Comparison of ENCODE assay signal across 12 cellular contexts in genomic region chr4:70948665-70949284, GRCh38. TPM values are rescaled to one million over a fixed set of nuclear protein-coding genes. Genes with fewer than 3 reads are reported as not detected.
DNase-seq lines count a peak whose midpoint lies in the region; ATAC-seq and TF ChIP-seq lines count a peak whose summit lies in the region.
"Had no signal": no experiment of that assay in that cellular context is flagged by ENCODE, and none has a peak within 500 bp of the region (broad histone marks: within the 10 kb centered on the region; RNA-seq: fewer than 3 reads in every experiment).

No MANE protein-coding gene starts in this region.

- CTCF ChIA-PET in Panc1 (lab: Charles Lee) = no interaction called here

- no peak overlapping the region for H4K12ac ChIP-seq in trophoblast cell (ENCODE audit: low read depth, low read length)

- H4K91ac ChIP-seq in trophoblast cell (ENCODE audit: low read depth, low read length) = no peak overlapping the region

- H3K23ac ChIP-seq in trophoblast cell (ENCODE audit: low read length) = no peak overlapping the region

- no peaks in the 10 kb centered on the region for H3K79me2 ChIP-seq in trophoblast cell (ENCODE audit: control insufficient read depth, insufficient read depth, low read length, poor library complexity)

- no peak overlapping the region for H3K14ac ChIP-seq in trophoblast cell (ENCODE audit: low read length)

- peak overlapping the region; percentile 2 for H3K9ac ChIP-seq in trophoblast cell (ENCODE audit: low read length)

- H3K4me1 ChIP-seq in Panc1 (ENCODE audit: control insufficient read depth, insufficient read depth, low read length) (no peaks in the 10 kb centered on the region), trophoblast cell (ENCODE audit: control insufficient read depth in 1 of 2, insufficient read depth in 2 of 2, low read length in 2 of 2) (no peaks in the 10 kb centered on the region)

- POLR2A ChIA-PET in Panc1 (lab: Charles Lee) = no interaction called here

- intact Hi-C loops in Panc1 (cut with micrococcal nuclease; ENCODE audit: unreplicated experiment) = no loop called here

- no peak overlapping the region for H3K4me2 ChIP-seq in trophoblast cell (ENCODE audit: low read length)

- no peaks in the 10 kb centered on the region for H3K36me3 ChIP-seq in Panc1 (ENCODE audit: control insufficient read depth, insufficient read depth, low read length)
- H3K36me3 ChIP-seq in trophoblast cell (ENCODE audit: control insufficient read depth in 1 of 2, insufficient read depth in 2 of 2, low read length in 2 of 2) = no peaks in the 10 kb centered on the region

- H3K9me3 ChIP-seq in Panc1 (ENCODE audit: control insufficient read depth, insufficient read depth, low read depth, low read length) = no peaks in the 10 kb centered on the region
- no peaks in the 10 kb centered on the region for H3K9me3 ChIP-seq in trophoblast cell (ENCODE audit: insufficient read depth, low read depth, low read length)

- H2AK5ac ChIP-seq in trophoblast cell (ENCODE audit: low read length) = no peak overlapping the region

- H2BK12ac ChIP-seq in trophoblast cell (ENCODE audit: low read length) = no peak overlapping the region

- H4K8ac ChIP-seq in trophoblast cell (ENCODE audit: low read depth, low read length) = no peak overlapping the region

- no peaks in the 10 kb centered on the region for H3K27me3 ChIP-seq in Panc1 (ENCODE audit: control insufficient read depth, insufficient read depth, low read length)
- H3K27me3 ChIP-seq in trophoblast cell (ENCODE audit: insufficient read depth, low read length) = no peaks in the 10 kb centered on the region

- no CpG with 5 or more reads among the region's 5 CpGs for WGBS in trophoblast cell (ENCODE audit: extremely low coverage, insufficient coverage, insufficient read length)

- no peak overlapping the region for H2BK120ac ChIP-seq in trophoblast cell (ENCODE audit: insufficient read depth, low read length, poor library complexity)

- H2BK5ac ChIP-seq in trophoblast cell (ENCODE audit: low read depth, low read length, poor library complexity) = no peak overlapping the region

- in situ Hi-C loops in Panc1 (cut with HindIII; ENCODE audit: low pct_unique_long_range_greater_than_20kb, low sequenced_read_pairs) = no loop called here

- no peaks in the 10 kb centered on the region for H3K79me1 ChIP-seq in trophoblast cell (ENCODE audit: low read length)

- peak overlapping the region; percentile 53 for H3K18ac ChIP-seq in trophoblast cell (ENCODE audit: low read length)

- no TSS peak for BruUV-seq in Panc1 (replicated peaks; lab: Mats Ljungman, UMichigan)

- peak overlapping the region; percentile 62 for H3K4ac ChIP-seq in trophoblast cell (ENCODE audit: low read depth, low read length)

- no peak overlapping the region for H2AFZ ChIP-seq in trophoblast cell (ENCODE audit: insufficient read depth, low read length, poor library complexity)

- H3K4me3 ChIP-seq in Panc1 (ENCODE audit: low read depth in 2 of 2, low read length in 2 of 2) (no peak overlapping the region), trophoblast cell (ENCODE audit: low read depth, low read length) (no peak overlapping the region)

- ATAC-seq in HG02588 (IDR thresholded peaks at IDR 0.05; ENCODE audit: unreplicated experiment) (peak; percentile 50), Panc1 (no peak), HG02763 (IDR thresholded peaks at IDR 0.05; ENCODE audit: unreplicated experiment) (no peak)
- ATAC-seq: T-cell had no signal

- peak; percentile 22 to 29 for DNase-seq in NOMO-1 (lab: John Stamatoyannopoulos, UW; ENCODE audit: unreplicated experiment in 2 of 2)
- no peak for DNase-seq in NOMO-1 treated with dmso at 0.1 percent for 144 hours (lab: John Stamatoyannopoulos, UW; ENCODE audit: unreplicated experiment)
- DNase-seq in Panc1 (ENCODE audit: low read depth, low spot score) = no peak
- no peak for DNase-seq in trophoblast cell
- no peak for DNase-seq in ureter (ENCODE audit: low spot score)
- DNase-seq in activated CD4-positive, CD25-positive, alpha-beta regulatory T cell treated with anti-CD3 and anti-CD28 coated beads, Interleukin-2, amount 50 U/mL, for 72 hours = no peak
- DNase-seq: cerebellar nuclear complex, NCI-H1092 treated with DMSO at 0.1 percent for 48 hours, NCI-H510A treated with DMSO at 0.1 percent for 48 hours, T-cell had no signal

- H3K27ac ChIP-seq in Panc1 (ENCODE audit: low read length) = no peak overlapping the region
- H3K27ac ChIP-seq in trophoblast cell (ENCODE audit: low read depth, low read length) = no peak overlapping the region

- TF ChIP-seq CTCF in Panc1 (IDR thresholded peaks at IDR 0.05) = peak; percentile 22; the same call in 1 of the 2 replicates

RNA-seq across cellular contexts. Expression of gene DCK, which starts 44.7 kb away (rescaled TPM):
- 17.6 TPM for total RNA-seq in Panc1 (2021; ENCODE audit: unreplicated experiment)
- 8.0 TPM for polyA plus RNA-seq in Panc1 (2012; ENCODE audit: insufficient read length)
- polyA plus RNA-seq in trophoblast cell (2013) = 6.8 and 7.1 TPM in 2 replicates
- 10.3 TPM for total RNA-seq in ureter

RNA-seq across cellular contexts. Expression of gene MOB1B, which starts 46.6 kb away (rescaled TPM):
- total RNA-seq in Panc1 (2021; ENCODE audit: unreplicated experiment) (20.1 TPM), ureter (23.4 TPM)
- 4.9 TPM for polyA plus RNA-seq in Panc1 (2012; ENCODE audit: insufficient read length)
- polyA plus RNA-seq in trophoblast cell (2013) = 12.1 and 12.2 TPM in 2 replicates

Comparison
In these comparisons a context has a peak if more than half of its experiments do, and no peak if none do; other contexts are left out.
1. DNase-seq: peak in NOMO-1 (2 of 2); none in NOMO-1 treated with dmso at 0.1 percent for 144 hours (single experiment), Panc1 (single experiment), trophoblast cell (0 of 2), ureter (single experiment) and activated CD4-positive, CD25-positive, alpha-beta regulatory T cell treated with anti-CD3 and anti-CD28 coated beads, Interleukin-2, amount 50 U/mL, for 72 hours (single experiment).